Comparison of ENCODE assay signal across 8 cellular contexts in the genomic region with DNA sequence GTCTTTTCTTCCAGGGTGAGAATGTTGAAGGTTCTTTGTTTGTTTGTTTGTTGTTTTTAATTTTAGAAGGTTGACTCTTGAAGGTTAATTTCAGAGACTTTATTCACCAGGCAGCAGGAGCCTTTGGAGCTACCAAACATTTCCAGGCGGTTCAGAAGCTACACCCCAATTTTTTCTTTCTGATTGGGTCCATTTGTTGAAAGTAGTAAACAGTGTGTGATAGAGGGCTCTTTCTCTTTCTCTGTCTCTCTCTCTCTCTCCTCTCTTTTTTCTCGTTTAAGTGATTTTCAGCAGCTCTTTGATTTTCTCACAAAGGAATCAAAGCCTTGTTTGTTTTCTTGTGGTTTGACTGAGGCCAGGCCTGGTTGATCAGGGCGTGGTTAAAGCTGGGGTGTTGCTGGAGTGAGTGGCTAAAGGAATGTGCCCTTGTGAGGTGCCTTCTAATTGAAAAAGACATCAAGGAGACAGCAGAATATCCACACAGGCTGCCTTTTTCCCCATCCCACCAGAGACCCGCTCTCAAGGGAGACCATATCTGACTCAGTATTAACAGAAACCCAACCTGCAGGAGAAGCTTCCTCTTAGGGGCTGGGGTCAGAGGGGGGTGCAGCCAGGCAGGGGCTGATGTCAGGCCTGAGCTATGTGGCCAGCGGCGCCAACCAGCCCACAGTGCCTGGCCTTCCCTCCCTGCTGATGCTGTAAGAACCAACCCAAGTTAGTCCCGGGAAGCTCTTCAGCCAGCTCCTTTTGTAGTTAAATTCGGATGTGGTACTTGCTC. TPM values are rescaled to one million over a fixed set of nuclear protein-coding genes. Genes with fewer than 3 reads are reported as not detected.
DNase-seq lines count a peak whose midpoint lies in the region; ATAC-seq and TF ChIP-seq lines count a peak whose summit lies in the region.

No MANE protein-coding gene starts in this region.

- no peak overlapping the region for H3K4me2 ChIP-seq in mesendoderm (ENCODE audit: low read length)

- intact Hi-C loops in Right ventricle myocardium inferior (cut with DNase I) (loop anchor here (2.0 to 5.0 kb wide), 3 partner anchors 16 to 139 kb away; no protein-coding TSS in a partner anchor), cardiac septum (cut with DNase I) (loop anchor here (2.0 to 5.0 kb wide), 2 partner anchors 89 to 192 kb away; no protein-coding TSS in a partner anchor), vagina (cut with DNase I) (no loop called here)

- H3K27ac Mint-ChIP-seq in T-helper 2 cell treated with Interferon-gamma antibody and Interleukin-4, amounts not matched to agents 5 μg/mL and 100 μg/mL, for 36 hours, result no peak overlapping the region

- H2BK120ac ChIP-seq in mesendoderm (ENCODE audit: low read depth, low read length), result no peak overlapping the region

- no peak overlapping the region for H3K23ac ChIP-seq in mesendoderm (ENCODE audit: low read length)

- no peaks in the 10 kb centered on the region for H3K79me2 ChIP-seq in mesendoderm (ENCODE audit: control insufficient read depth, insufficient read depth, low read length)

- peak overlapping the region; percentile 60 for H3K27ac ChIP-seq in mesendoderm (ENCODE audit: low read depth, low read length)
- H3K27ac ChIP-seq in vagina, result peak overlapping the region; percentile 83

- no peak overlapping the region for H3K4ac ChIP-seq in mesendoderm (ENCODE audit: low read depth, low read length)

- peak; percentile 54 for ATAC-seq in Right ventricle myocardium inferior

- no peak for TF ChIP-seq CTCF in vagina (IDR thresholded peaks at IDR 0.05)

- H2BK15ac ChIP-seq in mesendoderm (replicated peaks; ENCODE audit: low read depth), result no peak overlapping the region

- H3K9me3 Mint-ChIP-seq in T-helper 2 cell treated with Interferon-gamma antibody and Interleukin-4, amounts not matched to agents 5 μg/mL and 100 μg/mL, for 36 hours, result no peaks in the 10 kb centered on the region

- no peaks in the 10 kb centered on the region for H3K27me3 Mint-ChIP-seq in T-helper 2 cell treated with Interferon-gamma antibody and Interleukin-4, amounts not matched to agents 5 μg/mL and 100 μg/mL, for 36 hours (ENCODE audit: low read depth)

- no peaks in the 10 kb centered on the region for H3K79me1 ChIP-seq in mesendoderm (ENCODE audit: low read length)

- WGBS in mesendoderm (ENCODE audit: extremely low coverage, insufficient coverage, low lambda C conversion rate), result no CpG with 5 or more reads among the region's 8 CpGs

- H3K56ac ChIP-seq in mesendoderm (ENCODE audit: low read length), result peak overlapping the region; percentile 71

- H2BK5ac ChIP-seq in mesendoderm (ENCODE audit: low read length), result no peak overlapping the region

- H3K9me3 ChIP-seq in vagina, result no peaks in the 10 kb centered on the region

- H3K9ac ChIP-seq in mesendoderm (ENCODE audit: low read length), result no peak overlapping the region

- H3K27me3 ChIP-seq in mesendoderm (ENCODE audit: insufficient read depth, low read length, poor library complexity), result no peaks in the 10 kb centered on the region
- H3K27me3 ChIP-seq in vagina, result no peaks in the 10 kb centered on the region

- no peak overlapping the region for H4K5ac ChIP-seq in mesendoderm (ENCODE audit: low read length)

- H3K36me3 ChIP-seq in mesendoderm (ENCODE audit: control insufficient read depth, insufficient read depth, low read length), result no peaks in the 10 kb centered on the region
- peaks cover 0 to 9% of the 10 kb centered on the region in 2 donors for H3K36me3 ChIP-seq in vagina

- H3K4me1 ChIP-seq in mesendoderm (ENCODE audit: control insufficient read depth, low read depth, low read length), result peaks cover 2% of the 10 kb centered on the region
- peaks cover 73% of the 10 kb centered on the region for H3K4me1 ChIP-seq in vagina

- no peak overlapping the region for H3K4me3 Mint-ChIP-seq in T-helper 2 cell treated with Interferon-gamma antibody and Interleukin-4, amounts not matched to agents 5 μg/mL and 100 μg/mL, for 36 hours

- no peak overlapping the region for H4K8ac ChIP-seq in mesendoderm (ENCODE audit: low read depth, low read length)

- H3K36me3 Mint-ChIP-seq in T-helper 2 cell treated with Interferon-gamma antibody and Interleukin-4, amounts not matched to agents 5 μg/mL and 100 μg/mL, for 36 hours (ENCODE audit: low read depth), result no peaks in the 10 kb centered on the region

- peaks cover 3% of the 10 kb centered on the region for H3K4me1 Mint-ChIP-seq in T-helper 2 cell treated with Interferon-gamma antibody and Interleukin-4, amounts not matched to agents 5 μg/mL and 100 μg/mL, for 36 hours (ENCODE audit: low read depth)

- no peak overlapping the region for H3K4me3 ChIP-seq in mesendoderm (ENCODE audit: low read length)
- peak overlapping the region; percentile 68 to 75 for H3K4me3 ChIP-seq in vagina

- H3K18ac ChIP-seq in mesendoderm (ENCODE audit: low read length), result peak overlapping the region; percentile 8

- peak; percentile 79 for DNase-seq in Right ventricle myocardium inferior (ENCODE audit: missing footprints)
- no peak for DNase-seq in cardiac septum (ENCODE audit: low spot score)
- DNase-seq in dermis blood vessel endothelial cell, result peak; percentile 51
- peak; percentile 95 for DNase-seq in mesendoderm
- DNase-seq in vagina (ENCODE audit: extremely low spot score in 2 of 2), result no peak
- no peak for DNase-seq in DMS79 (lab: John Stamatoyannopoulos, UW)
- DNase-seq in T-helper 2 cell treated with Interferon-gamma antibody and Interleukin-4, amounts not matched to agents 5 μg/mL and 100 μg/mL, for 36 hours (ENCODE audit: low spot score), result no peak
- DNase-seq in NCI-H510A treated with DMSO at 0.1 percent for 48 hours (lab: John Stamatoyannopoulos, UW), result no peak

- H2AK5ac ChIP-seq in mesendoderm (ENCODE audit: low read length), result no peak overlapping the region

- TF ChIP-seq POLR2A in vagina (IDR thresholded peaks at IDR 0.05), result no peak

RNA-seq across cellular contexts. Expression of gene NAA20, which starts 40.4 kb away (rescaled TPM):
- 58.4 TPM for total RNA-seq in Right ventricle myocardium inferior
- total RNA-seq in cardiac septum, result 63.4 TPM
- total RNA-seq in dermis blood vessel endothelial cell, result 34.3 and 35.4 TPM in 2 replicates
- 58.4 TPM for polyA plus RNA-seq in mesendoderm (2013, experiment 1 of 2)
- 54.4 TPM for polyA plus RNA-seq in mesendoderm (2013, experiment 2 of 2)
- 28.2 TPM for total RNA-seq in vagina

Comparison
In these comparisons a context has a peak if more than half of its experiments do, and no peak if none do; other contexts are left out.
1. DNase-seq: peak in Right ventricle myocardium inferior (single experiment), dermis blood vessel endothelial cell (single experiment) and mesendoderm (single experiment); none in cardiac septum (single experiment), vagina (0 of 2), DMS79 (single experiment), T-helper 2 cell treated with Interferon-gamma antibody and Interleukin-4, amounts not matched to agents 5 μg/mL and 100 μg/mL, for 36 hours (single experiment) and NCI-H510A treated with DMSO at 0.1 percent for 48 hours (single experiment).